12 cellular contexts compared by ENCODE assay signal in the genomic region with DNA sequence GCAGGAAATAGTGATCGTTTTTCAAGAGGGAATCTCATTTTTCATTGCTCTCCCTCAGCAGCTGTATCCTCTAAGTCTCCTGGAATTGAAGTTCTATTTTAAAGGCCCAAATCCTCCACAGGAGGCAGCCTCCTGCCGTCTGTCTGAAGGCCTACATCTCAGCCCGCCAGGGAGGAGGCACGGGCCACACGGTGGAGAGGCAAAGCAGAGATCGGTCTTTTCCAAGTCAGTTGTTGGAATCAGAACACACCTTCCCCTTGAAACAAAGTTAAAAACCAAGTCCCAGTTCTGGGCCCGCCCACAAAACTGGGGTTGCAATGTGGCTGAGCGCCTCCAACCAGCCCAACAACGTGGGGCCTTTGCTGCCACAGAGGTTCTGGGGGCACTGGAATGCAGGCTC.
DNase-seq lines count a peak whose midpoint lies in the region; ATAC-seq, FAIRE-seq and TF ChIP-seq lines count a peak whose summit lies in the region.
"Had no signal": no experiment of that assay in that cellular context is flagged by ENCODE, and none has a peak within 500 bp of the region (broad histone marks: within the 10 kb centered on the region; RNA-seq: fewer than 3 reads in every experiment).

No MANE protein-coding gene starts in this region.

- no peak overlapping the region for H3K4me2 ChIP-seq in osteoblast (ENCODE audit: insufficient read depth, low read length)

- peaks cover 80% of the 10 kb centered on the region for H3K4me1 Mint-ChIP-seq in T-helper 1 cell treated with Interleukin-12 subunit alpha and Interleukin-12 subunit beta and Interleukin-4 antibody, amounts not matched to agents 30 μg/mL and 1 μg/mL, for 36 hours (ENCODE audit: low read depth)
- peaks cover 72% of the 10 kb centered on the region for H3K4me1 Mint-ChIP-seq in WTC11
- H3K4me1 Mint-ChIP-seq in stimulated activated memory B cell treated with anti-CD40 and anti-IgM and Interleukin-4, amounts not matched to agents 10 μg/mL and 1 μg/mL and 100 μg/mL, for 72 hours = peaks cover 94% of the 10 kb centered on the region

- no peak for FAIRE-seq in kidney (lab: Jason Lieb, UNC)

- peak overlapping the region; percentile 72 for H3K4me3 Mint-ChIP-seq in T-helper 1 cell treated with Interleukin-12 subunit alpha and Interleukin-12 subunit beta and Interleukin-4 antibody, amounts not matched to agents 30 μg/mL and 1 μg/mL, for 36 hours
- no peak overlapping the region for H3K4me3 Mint-ChIP-seq in WTC11
- H3K4me3 Mint-ChIP-seq in stimulated activated memory B cell treated with anti-CD40 and anti-IgM and Interleukin-4, amounts not matched to agents 10 μg/mL and 1 μg/mL and 100 μg/mL, for 72 hours = peak overlapping the region; percentile 100
- H3K4me3 Mint-ChIP-seq: neural crest cell had no signal

- H3K36me3 Mint-ChIP-seq in T-helper 1 cell treated with Interleukin-12 subunit alpha and Interleukin-12 subunit beta and Interleukin-4 antibody, amounts not matched to agents 30 μg/mL and 1 μg/mL, for 36 hours (ENCODE audit: low read depth) = peaks cover 24% of the 10 kb centered on the region
- no peaks in the 10 kb centered on the region; the same call in 1 of the 2 replicates for H3K36me3 Mint-ChIP-seq in WTC11
- peaks cover 57% of the 10 kb centered on the region for H3K36me3 Mint-ChIP-seq in stimulated activated memory B cell treated with anti-CD40 and anti-IgM and Interleukin-4, amounts not matched to agents 10 μg/mL and 1 μg/mL and 100 μg/mL, for 72 hours

- H3K4me3 ChIP-seq in kidney (ENCODE audit: low read length in 2 of 2) (no peak overlapping the region), osteoblast (ENCODE audit: insufficient read depth, low read length) (no peak overlapping the region)
- H3K4me3 ChIP-seq: cardiac muscle cell had no signal

- H3K9me3 ChIP-seq in kidney (ENCODE audit: control insufficient read depth in 1 of 2, low read length in 2 of 2) (no peaks in the 10 kb centered on the region), osteoblast (ENCODE audit: low read depth, low read length) (no peaks in the 10 kb centered on the region)

- DNase-seq in T-helper 1 cell = no peak
- DNase-seq in WTC11 (ENCODE audit: low spot score) = no peak
- DNase-seq in kidney = no peak
- DNase-seq in NK-92 (lab: John Stamatoyannopoulos, UW; ENCODE audit: unreplicated experiment) = no peak
- DNase-seq in osteoblast (ENCODE audit: insufficient read length, low spot score, missing footprints) = no peak
- DNase-seq: NCI-H2029 had no signal

- H2AFZ ChIP-seq in osteoblast (ENCODE audit: low read length) = no peak overlapping the region

- no peaks in the 10 kb centered on the region for H3K27me3 Mint-ChIP-seq in T-helper 1 cell treated with Interleukin-12 subunit alpha and Interleukin-12 subunit beta and Interleukin-4 antibody, amounts not matched to agents 30 μg/mL and 1 μg/mL, for 36 hours (ENCODE audit: low read depth)
- no peaks in the 10 kb centered on the region for H3K27me3 Mint-ChIP-seq in WTC11 (ENCODE audit: low read depth)
- H3K27me3 Mint-ChIP-seq in stimulated activated memory B cell treated with anti-CD40 and anti-IgM and Interleukin-4, amounts not matched to agents 10 μg/mL and 1 μg/mL and 100 μg/mL, for 72 hours = no peaks in the 10 kb centered on the region

- H3K9me3 Mint-ChIP-seq in T-helper 1 cell treated with Interleukin-12 subunit alpha and Interleukin-12 subunit beta and Interleukin-4 antibody, amounts not matched to agents 30 μg/mL and 1 μg/mL, for 36 hours = no peaks in the 10 kb centered on the region
- no peaks in the 10 kb centered on the region for H3K9me3 Mint-ChIP-seq in WTC11
- H3K9me3 Mint-ChIP-seq in stimulated activated memory B cell treated with anti-CD40 and anti-IgM and Interleukin-4, amounts not matched to agents 10 μg/mL and 1 μg/mL and 100 μg/mL, for 72 hours = no peaks in the 10 kb centered on the region
- H3K9me3 Mint-ChIP-seq: neural crest cell had no signal

- intact Hi-C loops in kidney (cut with DNase I) = no loop called here

- H3K27me3 ChIP-seq in osteoblast (ENCODE audit: insufficient read depth, low read length) = no peaks in the 10 kb centered on the region
- H3K27me3 ChIP-seq: cardiac muscle cell had no signal

- H3K79me2 ChIP-seq in osteoblast (ENCODE audit: insufficient read depth, low read length) = peaks cover 84% of the 10 kb centered on the region

- ATAC-seq in WTC11 (peak; percentile 12; the same call in 1 of the 2 replicates), GM18498 (IDR thresholded peaks at IDR 0.05; ENCODE audit: unreplicated experiment) (no peak)
- no peak for ATAC-seq in stimulated activated memory B cell treated with anti-CD40 and anti-IgM and Interleukin-4, amounts not matched to agents 10 μg/mL and 1 μg/mL and 100 μg/mL, for 72 hours

- peak overlapping the region; percentile 99 for H3K27ac Mint-ChIP-seq in T-helper 1 cell treated with Interleukin-12 subunit alpha and Interleukin-12 subunit beta and Interleukin-4 antibody, amounts not matched to agents 30 μg/mL and 1 μg/mL, for 36 hours
- H3K27ac Mint-ChIP-seq in WTC11 = peak overlapping the region; percentile 55
- peak overlapping the region; percentile 97 for H3K27ac Mint-ChIP-seq in stimulated activated memory B cell treated with anti-CD40 and anti-IgM and Interleukin-4, amounts not matched to agents 10 μg/mL and 1 μg/mL and 100 μg/mL, for 72 hours

- H3K36me3 ChIP-seq in kidney (ENCODE audit: control insufficient read depth in 1 of 2, insufficient read depth in 2 of 2, low read length in 2 of 2) (no peaks in the 10 kb centered on the region), osteoblast (ENCODE audit: insufficient read depth, low read length) (no peaks in the 10 kb centered on the region)
- H3K36me3 ChIP-seq: cardiac muscle cell had no signal

- CTCF ChIA-PET in WTC11 (lab: Charles Lee) = no interaction called here

- TF ChIP-seq CTCF in WTC11 (IDR thresholded peaks at IDR 0.05) (no peak), kidney (IDR thresholded peaks at IDR 0.05; ENCODE audit: borderline replicate concordance, extremely low read depth, insufficient read depth) (peak; percentile 1), osteoblast (IDR thresholded peaks at IDR 0.05; ENCODE audit: extremely low read depth, low read depth, low read length) (no peak)

- POLR2A ChIA-PET in WTC11 (lab: Charles Lee) = no interaction called here

- H3K4me1 ChIP-seq in kidney (ENCODE audit: control insufficient read depth in 1 of 2, insufficient read depth in 1 of 2, low read depth in 1 of 2, low read length in 2 of 2) (peaks cover 64 to 68% of the 10 kb centered on the region in 2 donors), osteoblast (ENCODE audit: insufficient read depth, low read length) (peaks cover 30% of the 10 kb centered on the region)

- H3K27ac ChIP-seq in kidney (ENCODE audit: low read depth in 2 of 2, low read length in 2 of 2) (peak overlapping the region; percentile 2 to 52), osteoblast (ENCODE audit: low read depth, low read length) (no peak overlapping the region)
- H3K27ac ChIP-seq: 22Rv1, cardiac muscle cell had no signal

- peaks cover 28% of the 10 kb centered on the region for H4K20me1 ChIP-seq in osteoblast (ENCODE audit: insufficient read depth, low read length)

- no peak overlapping the region for H3K9ac ChIP-seq in kidney (ENCODE audit: low read length in 2 of 2)

TF ChIP-seq in WTC11, 78 proteins besides CTCF, POLR2A, EP300 and RAD21 (continues in another document):
- TF ChIP-seq, protein P1, sequence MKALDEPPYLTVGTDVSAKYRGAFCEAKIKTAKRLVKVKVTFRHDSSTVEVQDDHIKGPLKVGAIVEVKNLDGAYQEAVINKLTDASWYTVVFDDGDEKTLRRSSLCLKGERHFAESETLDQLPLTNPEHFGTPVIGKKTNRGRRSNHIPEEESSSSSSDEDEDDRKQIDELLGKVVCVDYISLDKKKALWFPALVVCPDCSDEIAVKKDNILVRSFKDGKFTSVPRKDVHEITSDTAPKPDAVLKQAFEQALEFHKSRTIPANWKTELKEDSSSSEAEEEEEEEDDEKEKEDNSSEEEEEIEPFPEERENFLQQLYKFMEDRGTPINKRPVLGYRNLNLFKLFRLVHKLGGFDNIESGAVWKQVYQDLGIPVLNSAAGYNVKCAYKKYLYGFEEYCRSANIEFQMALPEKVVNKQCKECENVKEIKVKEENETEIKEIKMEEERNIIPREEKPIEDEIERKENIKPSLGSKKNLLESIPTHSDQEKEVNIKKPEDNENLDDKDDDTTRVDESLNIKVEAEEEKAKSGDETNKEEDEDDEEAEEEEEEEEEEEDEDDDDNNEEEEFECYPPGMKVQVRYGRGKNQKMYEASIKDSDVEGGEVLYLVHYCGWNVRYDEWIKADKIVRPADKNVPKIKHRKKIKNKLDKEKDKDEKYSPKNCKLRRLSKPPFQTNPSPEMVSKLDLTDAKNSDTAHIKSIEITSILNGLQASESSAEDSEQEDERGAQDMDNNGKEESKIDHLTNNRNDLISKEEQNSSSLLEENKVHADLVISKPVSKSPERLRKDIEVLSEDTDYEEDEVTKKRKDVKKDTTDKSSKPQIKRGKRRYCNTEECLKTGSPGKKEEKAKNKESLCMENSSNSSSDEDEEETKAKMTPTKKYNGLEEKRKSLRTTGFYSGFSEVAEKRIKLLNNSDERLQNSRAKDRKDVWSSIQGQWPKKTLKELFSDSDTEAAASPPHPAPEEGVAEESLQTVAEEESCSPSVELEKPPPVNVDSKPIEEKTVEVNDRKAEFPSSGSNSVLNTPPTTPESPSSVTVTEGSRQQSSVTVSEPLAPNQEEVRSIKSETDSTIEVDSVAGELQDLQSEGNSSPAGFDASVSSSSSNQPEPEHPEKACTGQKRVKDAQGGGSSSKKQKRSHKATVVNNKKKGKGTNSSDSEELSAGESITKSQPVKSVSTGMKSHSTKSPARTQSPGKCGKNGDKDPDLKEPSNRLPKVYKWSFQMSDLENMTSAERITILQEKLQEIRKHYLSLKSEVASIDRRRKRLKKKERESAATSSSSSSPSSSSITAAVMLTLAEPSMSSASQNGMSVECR (CRISPR knock-in tag; IDR thresholded peaks at IDR 0.05; ENCODE audit: borderline replicate concordance) = no peak
- TF ChIP-seq OVOL2 (CRISPR knock-in tag; IDR thresholded peaks at IDR 0.05; ENCODE audit: borderline replicate concordance) (no peak), JAZF1 (CRISPR knock-in tag; IDR thresholded peaks at IDR 0.05) (no peak), TP53 (CRISPR knock-in tag; IDR thresholded peaks at IDR 0.05) (no peak)
- TF ChIP-seq, protein P2, sequence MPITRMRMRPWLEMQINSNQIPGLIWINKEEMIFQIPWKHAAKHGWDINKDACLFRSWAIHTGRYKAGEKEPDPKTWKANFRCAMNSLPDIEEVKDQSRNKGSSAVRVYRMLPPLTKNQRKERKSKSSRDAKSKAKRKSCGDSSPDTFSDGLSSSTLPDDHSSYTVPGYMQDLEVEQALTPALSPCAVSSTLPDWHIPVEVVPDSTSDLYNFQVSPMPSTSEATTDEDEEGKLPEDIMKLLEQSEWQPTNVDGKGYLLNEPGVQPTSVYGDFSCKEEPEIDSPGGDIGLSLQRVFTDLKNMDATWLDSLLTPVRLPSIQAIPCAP (CRISPR knock-in tag; IDR thresholded peaks at IDR 0.05) = no peak
